ENCODE assay signal across 10 cellular contexts in genomic region chr2:71190959-71191943, GRCh38.
A peak's percentile ranks its signal among the peaks of the same experiment; 100 is the strongest.
DNase-seq lines count a peak whose midpoint lies in the region; ATAC-seq and TF ChIP-seq lines count a peak whose summit lies in the region.
"Had no signal": no experiment of that assay in that cellular context is flagged by ENCODE, and none has a peak within 500 bp of the region (broad histone marks: within the 10 kb centered on the region; RNA-seq: fewer than 3 reads in every experiment).

No MANE protein-coding gene starts in this region.

- no peak overlapping the region for H3K9ac ChIP-seq in OCI-LY3 (ENCODE audit: low read length)

- no peaks in the 10 kb centered on the region for H3K9me3 ChIP-seq in OCI-LY3 (ENCODE audit: insufficient read depth, low read length)

- H3K79me2 ChIP-seq in OCI-LY3 (ENCODE audit: low read length), result no peaks in the 10 kb centered on the region

- ATAC-seq in HG03378 (IDR thresholded peaks at IDR 0.05; ENCODE audit: unreplicated experiment), result no peak

- H4K20me1 ChIP-seq in OCI-LY3 (ENCODE audit: insufficient read depth, low read length), result no peaks in the 10 kb centered on the region

- peak; percentile 31 for TF ChIP-seq CTCF in OCI-LY3 (IDR thresholded peaks at IDR 0.05; ENCODE audit: low read depth, low read length)

- no peak overlapping the region for H3K4me3 ChIP-seq in OCI-LY3 (ENCODE audit: low read length)

- H3K4me1 ChIP-seq in OCI-LY3 (ENCODE audit: low read length), result no peaks in the 10 kb centered on the region

- H3K36me3 ChIP-seq in OCI-LY3 (replicated peaks; ENCODE audit: low read depth, low read length), result no peaks in the 10 kb centered on the region

- peak; percentile 1 for DNase-seq in NCI-H748 (lab: John Stamatoyannopoulos, UW; ENCODE audit: unreplicated experiment)
- no peak for DNase-seq in NCI-H748 treated with DMSO at 0.1 percent for 48 hours (lab: John Stamatoyannopoulos, UW)
- DNase-seq in fibroblast of peridontal ligament (ENCODE audit: extremely low read depth), result peak; percentile 34
- DNase-seq in superior temporal gyrus (ENCODE audit: extremely low spot score), result peak; percentile 65
- DNase-seq in GF-D8 (lab: John Stamatoyannopoulos, UW), result no peak
- no peak for DNase-seq in activated CD4-positive, alpha-beta T cell treated with anti-CD3 and anti-CD28 coated beads, Interleukin-2, amount 50 U/mL, for 4 hours
- DNase-seq: activated CD4-positive, CD25-positive, alpha-beta regulatory T cell; Calu3 had no signal

- no peak overlapping the region for H3K4me2 ChIP-seq in OCI-LY3 (ENCODE audit: low read length)

- peaks cover 11% of the 10 kb centered on the region for H3K27me3 ChIP-seq in OCI-LY3 (ENCODE audit: low read depth, low read length)

- no peak overlapping the region for H3K27ac ChIP-seq in OCI-LY3 (ENCODE audit: low read length)

- no peak overlapping the region for H2AFZ ChIP-seq in OCI-LY3 (ENCODE audit: low read depth, low read length)

Comparison
In these comparisons a context has a peak if more than half of its experiments do, and no peak if none do; other contexts are left out.
1. DNase-seq: peak in NCI-H748 (single experiment), fibroblast of peridontal ligament (single experiment) and superior temporal gyrus (single experiment); none in NCI-H748 treated with DMSO at 0.1 percent for 48 hours (single experiment), GF-D8 (single experiment) and activated CD4-positive, alpha-beta T cell treated with anti-CD3 and anti-CD28 coated beads, Interleukin-2, amount 50 U/mL, for 4 hours (0 of 2).